1 cellular context compared by ENCODE assay signal in genomic region chr2:48438266-48438665, GRCh38.
TF ChIP-seq lines count a peak whose summit lies in the region.

No MANE protein-coding gene starts in this region.

TF ChIP-seq in HepG2, 621 proteins besides CTCF, POLR2A, EP300 and RAD21:
- no peak for TF ChIP-seq THAP9 (CRISPR knock-in tag; IDR thresholded peaks at IDR 0.05; ENCODE audit: borderline replicate concordance)
- TF ChIP-seq NFE2 (CRISPR knock-in tag; IDR thresholded peaks at IDR 0.05): no peak
- no peak for TF ChIP-seq ZNF510 (CRISPR knock-in tag; IDR thresholded peaks at IDR 0.05; ENCODE audit: low read depth)
- no peak for TF ChIP-seq SMAD3 (CRISPR knock-in tag; IDR thresholded peaks at IDR 0.05)
- TF ChIP-seq ARHGAP35 (CRISPR knock-in tag; IDR thresholded peaks at IDR 0.05; ENCODE audit: borderline replicate concordance): no peak
- no peak for TF ChIP-seq ZUFSP (CRISPR knock-in tag; IDR thresholded peaks at IDR 0.05; ENCODE audit: borderline replicate concordance)
- no peak for TF ChIP-seq DMAP1 (CRISPR knock-in tag; IDR thresholded peaks at IDR 0.05)
- no peak for TF ChIP-seq ZBTB44 (CRISPR knock-in tag; IDR thresholded peaks at IDR 0.05)
- no peak for TF ChIP-seq BCLAF1 (IDR thresholded peaks at IDR 0.05)
- TF ChIP-seq BORCS8-MEF2B (CRISPR knock-in tag; IDR thresholded peaks at IDR 0.05): no peak
TF ChIP-seq in HepG2: peak in this region for 0.
